ENCODE assay signal across 23 cellular contexts in the genomic region with DNA sequence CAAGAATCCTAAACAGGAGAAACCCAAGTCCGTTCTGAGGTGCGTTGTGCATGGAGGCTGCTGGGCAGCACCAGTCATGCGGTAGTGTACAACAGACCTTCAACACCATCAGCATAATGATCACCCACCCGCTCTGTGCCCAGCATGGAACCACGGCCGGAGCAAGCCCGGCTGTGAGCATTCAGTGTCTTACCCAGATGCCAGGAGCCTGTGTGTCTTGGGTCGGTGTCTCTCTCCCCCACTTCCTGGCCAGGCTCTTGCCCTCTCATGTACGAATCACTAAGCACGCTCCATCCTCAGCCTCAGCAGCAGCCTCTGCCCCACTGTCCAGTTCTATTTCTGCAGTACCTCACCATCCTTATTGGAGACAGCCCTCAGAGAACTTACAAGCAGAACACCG.
DNase-seq lines count a peak whose midpoint lies in the region; ATAC-seq, FAIRE-seq and TF ChIP-seq lines count a peak whose summit lies in the region.
"Had no signal": no experiment of that assay in that cellular context is flagged by ENCODE, and none has a peak within 500 bp of the region (broad histone marks: within the 10 kb centered on the region; RNA-seq: fewer than 3 reads in every experiment).

No MANE protein-coding gene starts in this region.

- intact Hi-C loops in Calu3 (cut with micrococcal nuclease; ENCODE audit: unreplicated experiment): no loop called here
- intact Hi-C loops in PC-9 (cut with micrococcal nuclease; ENCODE audit: unreplicated experiment): loop anchor here (10.0 kb wide), 2 partner anchors 353 to 673 kb away; no protein-coding TSS in a partner anchor
- intact Hi-C loops in stomach (cut with DNase I; ENCODE audit: low total_unique reads): no loop called here

- TF ChIP-seq POLR2A in stomach (IDR thresholded peaks at IDR 0.05): no peak

- peak overlapping the region; percentile 45 for H3K4me2 ChIP-seq in PC-9

- CTCF ChIA-PET in Calu3 (lab: Charles Lee) (no interaction called here), PC-9 (lab: Charles Lee) (interaction anchor here (0.7 kb wide), 1 partner anchor 98 kb away, joined by 3 read pairs; no protein-coding TSS in a partner anchor)

- H3K9me2 ChIP-seq in PC-9 (ENCODE audit: insufficient read depth): no peaks in the 10 kb centered on the region

- peak overlapping the region; percentile 45 for H3K27ac Mint-ChIP-seq in Calu3 (ENCODE audit: unreplicated experiment)
- H3K27ac Mint-ChIP-seq in mesothelial cell of epicardium: peak overlapping the region; percentile 65
- no peak overlapping the region for H3K27ac Mint-ChIP-seq in stimulated activated memory B cell treated with anti-CD40 and anti-IgM and Interleukin-4, amounts not matched to agents 10 μg/mL and 1 μg/mL and 100 μg/mL, for 72 hours
- H3K27ac Mint-ChIP-seq: activated CD8-positive, alpha-beta T cell treated with anti-CD3 and anti-CD28 coated beads for 36 hours; activated T-cell treated with anti-CD3 and anti-CD28 coated beads, Interleukin-2, amount 50 U/mL, for 72 hours; CD8-positive, alpha-beta memory T cell; T-cell had no signal

- H3K36me3 Mint-ChIP-seq in Calu3 (ENCODE audit: insufficient read depth, unreplicated experiment) (no peaks in the 10 kb centered on the region), mesothelial cell of epicardium (no peaks in the 10 kb centered on the region)
- H3K36me3 Mint-ChIP-seq in stimulated activated memory B cell treated with anti-CD40 and anti-IgM and Interleukin-4, amounts not matched to agents 10 μg/mL and 1 μg/mL and 100 μg/mL, for 72 hours: no peaks in the 10 kb centered on the region
- H3K36me3 Mint-ChIP-seq: CD8-positive, alpha-beta memory T cell; T-cell had no signal

- H3K4me3 ChIP-seq in PC-9 (no peak overlapping the region), bronchial epithelial cell (ENCODE audit: low read depth, low read length) (no peak overlapping the region), stomach (no peak overlapping the region)
- H3K4me3 ChIP-seq: Peyer's patch, right atrium auricular region, vagina had no signal

- WGBS in stomach, 5 donors: 83 to 87% (median 86%) methylated on average over 11 of the region's 11 CpGs

- no peak overlapping the region for H2AFZ ChIP-seq in PC-9

- H3K36me3 ChIP-seq in PC-9 (ENCODE audit: low read depth) (no peaks in the 10 kb centered on the region), bronchial epithelial cell (ENCODE audit: control insufficient read depth, insufficient read depth, low read length) (no peaks in the 10 kb centered on the region), stomach (no peaks in the 10 kb centered on the region)
- H3K36me3 ChIP-seq: Peyer's patch, right atrium auricular region, vagina had no signal

- no peaks in the 10 kb centered on the region for H3K79me2 ChIP-seq in PC-9 (ENCODE audit: low read depth)

- TF ChIP-seq EP300 in stomach (IDR thresholded peaks at IDR 0.05): no peak

- H3K27ac ChIP-seq in PC-9: peak overlapping the region; percentile 65
- H3K27ac ChIP-seq in stomach: no peak overlapping the region
- H3K27ac ChIP-seq: HL-60, Peyer's patch, right atrium auricular region, vagina had no signal

- H3K9me3 ChIP-seq in PC-9 (ENCODE audit: insufficient read depth, low read depth) (no peaks in the 10 kb centered on the region; the same call in 1 of the 2 replicates), stomach (no peaks in the 10 kb centered on the region)
- H3K9me3 ChIP-seq: Peyer's patch, right atrium auricular region, vagina had no signal

- no peaks in the 10 kb centered on the region for H3K27me3 Mint-ChIP-seq in Calu3 (ENCODE audit: unreplicated experiment)
- no peaks in the 10 kb centered on the region for H3K27me3 Mint-ChIP-seq in mesothelial cell of epicardium (ENCODE audit: low read depth)
- no peaks in the 10 kb centered on the region for H3K27me3 Mint-ChIP-seq in stimulated activated memory B cell treated with anti-CD40 and anti-IgM and Interleukin-4, amounts not matched to agents 10 μg/mL and 1 μg/mL and 100 μg/mL, for 72 hours
- H3K27me3 Mint-ChIP-seq: central memory CD8-positive, alpha-beta T cell had no signal

- no peak for ATAC-seq in GM18867 (IDR thresholded peaks at IDR 0.05; ENCODE audit: unreplicated experiment)
- ATAC-seq in stimulated activated memory B cell treated with anti-CD40 and anti-IgM and Interleukin-4, amounts not matched to agents 10 μg/mL and 1 μg/mL and 100 μg/mL, for 72 hours: no peak
- ATAC-seq: activated CD8-positive, alpha-beta T cell treated with anti-CD3 and anti-CD28 coated beads for 36 hours; activated T-cell treated with anti-CD3 and anti-CD28 coated beads, Interleukin-2, amount 50 U/mL, for 72 hours; T-cell had no signal

- H3K4me1 ChIP-seq in PC-9 (replicated peaks; ENCODE audit: insufficient read depth) (peaks cover 32% of the 10 kb centered on the region), stomach (peaks cover 0 to 11% (median 8%) of the 10 kb centered on the region in 4 donors)
- H3K4me1 ChIP-seq: Peyer's patch, vagina had no signal

- H3K27me3 ChIP-seq in PC-9 (ENCODE audit: insufficient read depth, low read depth) (no peaks in the 10 kb centered on the region), bronchial epithelial cell (ENCODE audit: control insufficient read depth, insufficient read depth, low read length) (no peaks in the 10 kb centered on the region), stomach (no peaks in the 10 kb centered on the region)
- H3K27me3 ChIP-seq: Peyer's patch, right atrium auricular region, vagina had no signal

- DNase-seq in Calu3 (no peak), PC-9 (no peak), bronchial epithelial cell (ENCODE audit: low read depth) (peak; percentile 43), mesothelial cell of epicardium (ENCODE audit: low spot score in 2 of 2, unreplicated experiment in 2 of 2) (no peak), stomach (no peak), SKM-1 (lab: John Stamatoyannopoulos, UW; ENCODE audit: unreplicated experiment) (no peak)
- DNase-seq: activated CD8-positive, alpha-beta T cell treated with anti-CD3 and anti-CD28 coated beads for 36 hours; activated T-cell treated with anti-CD3 and anti-CD28 coated beads, Interleukin-2, amount 50 U/mL, for 72 hours; CD8-positive, alpha-beta memory T cell; effector memory CD4-positive, alpha-beta T cell; hypothalamus; KG1; NCI-H1105; nucleus accumbens; Peyer's patch; T-cell had no signal

- BruUV-seq in Calu3 (replicated peaks; lab: Mats Ljungman, UMichigan) (no TSS peak), PC-9 (replicated peaks; lab: Mats Ljungman, UMichigan) (TSS peak; percentile 99)

- TF ChIP-seq CTCF in Calu3 (IDR thresholded peaks at IDR 0.05; ENCODE audit: unreplicated experiment) (no peak), PC-9 (conservative IDR thresholded peaks at IDR 0.05) (no peak), bronchial epithelial cell (IDR thresholded peaks at IDR 0.05; ENCODE audit: insufficient read depth, low read length, severe bottlenecking) (no peak), mesothelial cell of epicardium (IDR thresholded peaks at IDR 0.05; ENCODE audit: unreplicated experiment) (no peak), stomach (IDR thresholded peaks at IDR 0.05) (no peak)

- H3K4me1 Mint-ChIP-seq in Calu3 (ENCODE audit: low read depth, unreplicated experiment) (peaks cover 8% of the 10 kb centered on the region), mesothelial cell of epicardium (peaks cover 13% of the 10 kb centered on the region)
- no peaks in the 10 kb centered on the region for H3K4me1 Mint-ChIP-seq in stimulated activated memory B cell treated with anti-CD40 and anti-IgM and Interleukin-4, amounts not matched to agents 10 μg/mL and 1 μg/mL and 100 μg/mL, for 72 hours
- H3K4me1 Mint-ChIP-seq: CD8-positive, alpha-beta memory T cell; central memory CD8-positive, alpha-beta T cell; T-cell had no signal

- no peak for FAIRE-seq in bronchial epithelial cell (lab: Jason Lieb, UNC)
- FAIRE-seq: G401.6 had no signal

- no peaks in the 10 kb centered on the region for H4K20me1 ChIP-seq in PC-9 (ENCODE audit: insufficient read depth)

- H3K9me3 Mint-ChIP-seq in Calu3 (ENCODE audit: low read depth, unreplicated experiment) (no peaks in the 10 kb centered on the region), mesothelial cell of epicardium (peaks cover 12% of the 10 kb centered on the region)
- peaks cover 6% of the 10 kb centered on the region for H3K9me3 Mint-ChIP-seq in stimulated activated memory B cell treated with anti-CD40 and anti-IgM and Interleukin-4, amounts not matched to agents 10 μg/mL and 1 μg/mL and 100 μg/mL, for 72 hours
- H3K9me3 Mint-ChIP-seq: activated CD8-positive, alpha-beta T cell treated with anti-CD3 and anti-CD28 coated beads for 36 hours; T-cell had no signal

- H3K4me3 Mint-ChIP-seq in Calu3 (ENCODE audit: low read depth, unreplicated experiment): no peak overlapping the region
- H3K4me3 Mint-ChIP-seq in mesothelial cell of epicardium: no peak overlapping the region
- H3K4me3 Mint-ChIP-seq in stimulated activated memory B cell treated with anti-CD40 and anti-IgM and Interleukin-4, amounts not matched to agents 10 μg/mL and 1 μg/mL and 100 μg/mL, for 72 hours: no peak overlapping the region
- H3K4me3 Mint-ChIP-seq: activated CD8-positive, alpha-beta T cell treated with anti-CD3 and anti-CD28 coated beads for 36 hours; activated T-cell treated with anti-CD3 and anti-CD28 coated beads, Interleukin-2, amount 50 U/mL, for 72 hours; CD8-positive, alpha-beta memory T cell; central memory CD8-positive, alpha-beta T cell; T-cell had no signal

- H3F3A ChIP-seq in PC-9 (ENCODE audit: insufficient read depth, low read depth): peaks cover 15% of the 10 kb centered on the region

- POLR2A ChIA-PET in PC-9 (lab: Charles Lee; ENCODE audit: unreplicated experiment): no interaction called here
